ENCODE assay signal across 1 cellular context in genomic region chr6:136226027-136226673, GRCh38.
TF ChIP-seq lines count a peak whose summit lies in the region.

No MANE protein-coding gene starts in this region.

TF ChIP-seq in K562, 482 proteins besides CTCF, POLR2A, EP300 and RAD21 (continued from another document and continues in another):
- TF ChIP-seq PATZ1 (CRISPR knock-in tag; IDR thresholded peaks at IDR 0.05; ENCODE audit: borderline replicate concordance) = no peak
- TF ChIP-seq DEAF1 (CRISPR knock-in tag; IDR thresholded peaks at IDR 0.05) = peak; percentile 99
- TF ChIP-seq CXXC5 (CRISPR knock-in tag; IDR thresholded peaks at IDR 0.05) = peak; percentile 29; the same call in 1 of the 2 replicates
- no peak for TF ChIP-seq TBL1XR1 (IDR thresholded peaks at IDR 0.05; ENCODE audit: low read length in 2 of 2)
- peak; percentile 64; the same call in 1 of the 2 replicates for TF ChIP-seq ZNF584 (CRISPR knock-in tag; IDR thresholded peaks at IDR 0.05; ENCODE audit: low read depth)
- no peak for TF ChIP-seq DACH1 (IDR thresholded peaks at IDR 0.05; ENCODE audit: partially characterized antibody)
- no peak for TF ChIP-seq REST (CRISPR knock-in tag; IDR thresholded peaks at IDR 0.05; ENCODE audit: low read depth)
- TF ChIP-seq ZNF780A (CRISPR knock-in tag; IDR thresholded peaks at IDR 0.05) = no peak
- TF ChIP-seq CSDE1 (IDR thresholded peaks at IDR 0.05) = no peak
- no peak; the same call in 1 of the 2 replicates for TF ChIP-seq MYC (IDR thresholded peaks at IDR 0.05; ENCODE audit: low read depth, low read length)
- no peak for TF ChIP-seq MYC (CRISPR knock-in tag; IDR thresholded peaks at IDR 0.05; ENCODE audit: borderline replicate concordance, low read depth)
- TF ChIP-seq ZNF699 (CRISPR knock-in tag; IDR thresholded peaks at IDR 0.05; ENCODE audit: insufficient replicate concordance) = no peak
- TF ChIP-seq ZKSCAN8 (CRISPR knock-in tag; IDR thresholded peaks at IDR 0.05) = 0 out of 2 replicates have a peak, but pooled peaks have one; percentile 21
- TF ChIP-seq E2F3 (CRISPR knock-in tag; IDR thresholded peaks at IDR 0.05) = no peak
- peak; percentile 25 for TF ChIP-seq E2F8 (IDR thresholded peaks at IDR 0.05; ENCODE audit: low read depth, partially characterized antibody)
- peak; percentile 4; the same call in 1 of the 2 replicates for TF ChIP-seq RNF2 (IDR thresholded peaks at IDR 0.05)
- no peak for TF ChIP-seq NRF1 (conservative IDR thresholded peaks at IDR 0.05 in 1 of 2, IDR thresholded peaks at IDR 0.05 in 1 of 2)
- no peak for TF ChIP-seq ESRRB (CRISPR knock-in tag; IDR thresholded peaks at IDR 0.05; ENCODE audit: borderline replicate concordance)
- no peak for TF ChIP-seq TSHZ1 (CRISPR knock-in tag; IDR thresholded peaks at IDR 0.05)
- no peak for TF ChIP-seq HDAC3 (IDR thresholded peaks at IDR 0.05; ENCODE audit: borderline replicate concordance, partially characterized antibody)
- TF ChIP-seq MCM2 (IDR thresholded peaks at IDR 0.05; ENCODE audit: low read depth) = no peak
- peak; percentile 72 for TF ChIP-seq CEBPG (CRISPR knock-in tag; IDR thresholded peaks at IDR 0.05)
- TF ChIP-seq CEBPG (tag; conservative IDR thresholded peaks at IDR 0.05 in 1 of 2, IDR thresholded peaks at IDR 0.05 in 1 of 2) = peak; percentile 97 to 98
- TF ChIP-seq PTTG1 (tag; IDR thresholded peaks at IDR 0.05; ENCODE audit: low read depth) = no peak
- TF ChIP-seq ARNT (IDR thresholded peaks at IDR 0.05) = no peak
- no peak for TF ChIP-seq SIRT6 (IDR thresholded peaks at IDR 0.05; ENCODE audit: low read depth, low read length)
- TF ChIP-seq RBM39 (optimal IDR thresholded peaks at IDR 0.05; ENCODE audit: low read depth, low read length) = no peak
- TF ChIP-seq E2F4 (CRISPR knock-in tag; IDR thresholded peaks at IDR 0.05; ENCODE audit: low read depth) = no peak
- no peak for TF ChIP-seq MEIS2 (IDR thresholded peaks at IDR 0.05; ENCODE audit: partially characterized antibody)
- no peak; the same call in 1 of the 2 replicates for TF ChIP-seq EP400 (IDR thresholded peaks at IDR 0.05)
- peak in 1 of 2 experiments; percentile 78; a peak in 2 of 4 replicates for TF ChIP-seq MAZ (CRISPR knock-in tag; conservative IDR thresholded peaks at IDR 0.05 in 1 of 2, IDR thresholded peaks at IDR 0.05 in 1 of 2)
- TF ChIP-seq LCOR (CRISPR knock-in tag; IDR thresholded peaks at IDR 0.05) = no peak
- TF ChIP-seq NELFE (IDR thresholded peaks at IDR 0.05; ENCODE audit: insufficient read depth, insufficient read length) = no peak
- TF ChIP-seq ATF1 (CRISPR knock-in tag; IDR thresholded peaks at IDR 0.05) = no peak
- TF ChIP-seq ATF1 (tag; IDR thresholded peaks at IDR 0.05) = peak; percentile 50
- TF ChIP-seq EWSR1 (IDR thresholded peaks at IDR 0.05; ENCODE audit: borderline replicate concordance, low read depth, partially characterized antibody) = no peak
- no peak for TF ChIP-seq CTCFL (IDR thresholded peaks at IDR 0.05; ENCODE audit: borderline replicate concordance, insufficient read depth, low read depth, low read length, poor library complexity, severe bottlenecking)
- TF ChIP-seq ZNF57 (CRISPR knock-in tag; IDR thresholded peaks at IDR 0.05) = no peak
- no peak for TF ChIP-seq ZNF124 (CRISPR knock-in tag; IDR thresholded peaks at IDR 0.05)
- TF ChIP-seq ETS2 (tag; IDR thresholded peaks at IDR 0.05; ENCODE audit: borderline replicate concordance, poor library complexity, severe bottlenecking) = no peak
- no peak for TF ChIP-seq FOXP4 (CRISPR knock-in tag; IDR thresholded peaks at IDR 0.05; ENCODE audit: borderline replicate concordance)
